ENCODE assay signal across 27 cellular contexts in the genomic region with DNA sequence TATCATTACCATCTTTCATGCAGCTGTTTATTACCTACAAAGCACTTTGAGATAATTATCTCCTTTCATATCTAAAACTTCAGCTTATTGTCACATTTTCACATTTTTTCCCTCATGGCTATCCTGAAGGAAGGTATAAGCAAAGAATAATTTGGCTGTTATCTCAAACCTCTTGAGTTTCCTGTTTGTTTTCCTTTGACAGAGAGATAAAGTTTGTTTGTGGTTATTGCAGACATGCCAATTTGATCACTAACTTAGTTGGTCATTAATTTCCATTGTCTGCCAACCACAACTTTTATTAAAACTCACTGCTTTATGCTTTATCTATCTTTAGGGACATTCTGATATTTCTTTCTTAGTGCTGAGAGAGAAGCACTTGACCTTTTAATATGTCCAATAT.
DNase-seq lines count a peak whose midpoint lies in the region; ATAC-seq, FAIRE-seq and TF ChIP-seq lines count a peak whose summit lies in the region.
"Had no signal": no experiment of that assay in that cellular context is flagged by ENCODE, and none has a peak within 500 bp of the region (broad histone marks: within the 10 kb centered on the region; RNA-seq: fewer than 3 reads in every experiment).

No MANE protein-coding gene starts in this region.

- H3K36me3 ChIP-seq in right lobe of liver (no peaks in the 10 kb centered on the region), HepG2 (replicated peaks in 1 of 2; ENCODE audit: control insufficient read depth in 1 of 2, insufficient read depth in 2 of 2, low read length in 2 of 2) (no peaks in the 10 kb centered on the region), SJCRH30 (no peaks in the 10 kb centered on the region)
- H3K36me3 ChIP-seq: BE2C; BLaER1 treated with 17β-estradiol and CSF1 and Interleukin-3, amounts not matched to agents 10 nM and 100 nM had no signal

- H3K27me3 ChIP-seq in right lobe of liver (peaks cover 4 to 12% of the 10 kb centered on the region in 2 donors), HepG2 (ENCODE audit: control insufficient read depth in 1 of 2, insufficient read depth in 2 of 2, low read length in 2 of 2) (no peaks in the 10 kb centered on the region), SJCRH30 (no peaks in the 10 kb centered on the region), H9 (ENCODE audit: insufficient read depth, low read length) (no peaks in the 10 kb centered on the region)
- H3K27me3 ChIP-seq: BE2C had no signal

- no peaks in the 10 kb centered on the region for H3K79me1 ChIP-seq in H9 (ENCODE audit: insufficient read depth, low read depth, low read length, poor library complexity, severe bottlenecking)

- H2BK15ac ChIP-seq in H9 (ENCODE audit: low read depth, low read length), result no peak overlapping the region

- H4K20me1 ChIP-seq in HepG2 (ENCODE audit: insufficient read depth, low read length) (no peaks in the 10 kb centered on the region), H9 (ENCODE audit: control insufficient read depth, insufficient read depth, insufficient read length) (no peaks in the 10 kb centered on the region)
- H4K20me1 ChIP-seq: BLaER1 treated with 17β-estradiol and CSF1 and Interleukin-3, amounts not matched to agents 10 nM and 100 nM had no signal

- H3K4ac ChIP-seq in H9 (ENCODE audit: low read depth, low read length), result no peak overlapping the region

- H3K4me3 ChIP-seq in right lobe of liver, result no peak overlapping the region
- no peak overlapping the region for H3K4me3 ChIP-seq in HepG2 (replicated peaks in 1 of 3; ENCODE audit: insufficient read depth in 1 of 3, low read depth in 2 of 3, low read length in 3 of 3)
- H3K4me3 ChIP-seq in SJCRH30, result no peak overlapping the region
- H3K4me3 ChIP-seq: BLaER1 treated with 17β-estradiol and CSF1 and Interleukin-3, amounts not matched to agents 10 nM and 100 nM had no signal

- no peak overlapping the region for H2BK12ac ChIP-seq in H9 (ENCODE audit: insufficient read length, low read depth, low read length)

- no peaks in the 10 kb centered on the region for H3K23me2 ChIP-seq in H9 (ENCODE audit: insufficient read length, low read depth, low read length, poor library complexity, severe bottlenecking)

- no peak overlapping the region for H3T11ph ChIP-seq in H9 (ENCODE audit: low read length)

- TF ChIP-seq EP300 in HepG2 (IDR thresholded peaks at IDR 0.05; ENCODE audit: low read depth in 2 of 2, low read length in 2 of 2) (no peak), HepG2 (CRISPR knock-in tag; IDR thresholded peaks at IDR 0.05; ENCODE audit: borderline replicate concordance) (no peak)

- H3K4me2 ChIP-seq in HepG2 (ENCODE audit: low read depth, low read length) (no peak overlapping the region), H9 (ENCODE audit: insufficient read depth, insufficient read length, low read length) (no peak overlapping the region)
- H3K4me2 ChIP-seq: BLaER1 treated with 17β-estradiol and CSF1 and Interleukin-3, amounts not matched to agents 10 nM and 100 nM had no signal

- H4K91ac ChIP-seq in H9 (ENCODE audit: insufficient read length, low read depth, low read length), result no peak overlapping the region

- BruUV-seq in HepG2 (replicated peaks; lab: Mats Ljungman, UMichigan), result no TSS peak

- H2BK5ac ChIP-seq in H9 (ENCODE audit: insufficient read length, low read length), result no peak overlapping the region

- TF ChIP-seq RAD21 in HepG2 (CRISPR knock-in tag; IDR thresholded peaks at IDR 0.05), result no peak

- H3K4me1 Mint-ChIP-seq in H9, result no peaks in the 10 kb centered on the region; a peak in 1 of 4 replicates
- H3K4me1 Mint-ChIP-seq: CD14-positive monocyte had no signal

- no peak overlapping the region for H3K56ac ChIP-seq in H9 (ENCODE audit: insufficient read length, low read depth, low read length)

- ATAC-seq in right lobe of liver, result peak in 3 of 4 donors; percentile 24 to 59 (median 57)
- no peak for ATAC-seq in HepG2
- peak; percentile 22 for ATAC-seq in left lobe of liver

- no peak overlapping the region for H3K4me3 Mint-ChIP-seq in H9
- H3K4me3 Mint-ChIP-seq: CD14-positive monocyte; CD4-positive, alpha-beta T cell; CD8-positive, alpha-beta memory T cell had no signal

- no peaks in the 10 kb centered on the region for H3K79me2 ChIP-seq in HepG2 (ENCODE audit: insufficient read depth, low read length)
- H3K79me2 ChIP-seq in H9 (ENCODE audit: insufficient read depth, low read length), result no peaks in the 10 kb centered on the region

- CTCF ChIA-PET in HepG2 (lab: Yijun Ruan, JAX; ENCODE audit: low intra/inter-chr PET ratio, low total read pairs), result no interaction called here

- H3K9me3 ChIP-seq in right lobe of liver, result no peaks in the 10 kb centered on the region
- H3K9me3 ChIP-seq in HepG2 (ENCODE audit: low read length), result no peaks in the 10 kb centered on the region
- no peaks in the 10 kb centered on the region for H3K9me3 ChIP-seq in SJCRH30 (replicated peaks)
- no peaks in the 10 kb centered on the region for H3K9me3 ChIP-seq in H9 (ENCODE audit: control insufficient read depth, low read depth, low read length)
- H3K9me3 ChIP-seq: BE2C; BLaER1 treated with 17β-estradiol and CSF1 and Interleukin-3, amounts not matched to agents 10 nM and 100 nM had no signal

- peaks cover 40 to 59% of the 10 kb centered on the region in 2 experiments for H3K9me3 Mint-ChIP-seq in H9
- H3K9me3 Mint-ChIP-seq: CD4-positive, alpha-beta T cell had no signal

- no peaks in the 10 kb centered on the region for H3K27me3 Mint-ChIP-seq in H9 (ENCODE audit: low read depth)
- H3K27me3 Mint-ChIP-seq: CD4-positive, alpha-beta T cell; CD8-positive, alpha-beta memory T cell had no signal

- in situ Hi-C loops in HepG2 (cut with HindIII; ENCODE audit: extremely low pct_ligation_motif_present, low pct_unique_long_range_greater_than_20kb), result no loop called here

- H3K36me3 Mint-ChIP-seq in H9 (ENCODE audit: insufficient read depth in 1 of 3, low read depth in 3 of 3), result no peaks in the 10 kb centered on the region; a peak in 1 of 7 replicates
- H3K36me3 Mint-ChIP-seq: CD14-positive monocyte; CD8-positive, alpha-beta memory T cell had no signal

- H4K8ac ChIP-seq in H9 (replicated peaks; ENCODE audit: insufficient read length, low read depth, low read length), result no peak overlapping the region

- H2BK20ac ChIP-seq in H9 (ENCODE audit: low read depth, low read length, poor library complexity, severe bottlenecking), result no peak overlapping the region

- TF ChIP-seq CTCF in right lobe of liver (IDR thresholded peaks at IDR 0.05) (no peak), HepG2 (CRISPR knock-in tag; IDR thresholded peaks at IDR 0.05) (no peak), H9 (conservative IDR thresholded peaks at IDR 0.05) (no peak)

- no peak overlapping the region for H2AFZ ChIP-seq in HepG2 (ENCODE audit: low read length)
- H2AFZ ChIP-seq in H9 (ENCODE audit: low read length), result no peak overlapping the region

- no peak overlapping the region for H2BK120ac ChIP-seq in H9 (ENCODE audit: low read depth, low read length, poor library complexity, severe bottlenecking)

- no peak overlapping the region for H3K27ac Mint-ChIP-seq in H9
- H3K27ac Mint-ChIP-seq: CD14-positive monocyte; CD4-positive, alpha-beta T cell; CD8-positive, alpha-beta memory T cell had no signal

- no peak overlapping the region for H3K14ac ChIP-seq in H9 (ENCODE audit: insufficient read depth, low read length)

- H3K23ac ChIP-seq in H9 (ENCODE audit: insufficient read length, low read depth, low read length), result no peak overlapping the region

- H4K5ac ChIP-seq in H9 (ENCODE audit: insufficient read length, low read depth, low read length), result no peak overlapping the region

- H3K18ac ChIP-seq in H9 (ENCODE audit: insufficient read length, low read depth, low read length), result no peak overlapping the region

- H3K9ac ChIP-seq in HepG2 (ENCODE audit: insufficient read depth, low read depth, low read length), result no peak overlapping the region
- no peak overlapping the region for H3K9ac ChIP-seq in H9 (ENCODE audit: extremely low read depth, insufficient read length, low read length)
- H3K9ac ChIP-seq: BLaER1 treated with 17β-estradiol and CSF1 and Interleukin-3, amounts not matched to agents 10 nM and 100 nM had no signal

- H3K27ac ChIP-seq in right lobe of liver (no peak overlapping the region), HepG2 (ENCODE audit: extremely low read length, insufficient read depth, low read length) (no peak overlapping the region), SJCRH30 (peak overlapping the region; percentile 31), H9 (ENCODE audit: insufficient read length, low read depth, low read length) (no peak overlapping the region)
- H3K27ac ChIP-seq: 22Rv1; BLaER1 treated with 17β-estradiol and CSF1 and Interleukin-3, amounts not matched to agents 10 nM and 100 nM had no signal

- H2AK5ac ChIP-seq in H9 (ENCODE audit: insufficient read length, low read length), result no peak overlapping the region

- intact Hi-C loops in right lobe of liver (cut with DNase I) (no loop called here), HepG2 (cut with micrococcal nuclease; ENCODE audit: unreplicated experiment) (no loop called here)

- no peak for FAIRE-seq in HepG2 (lab: Jason Lieb, UNC)
- FAIRE-seq: A204.1, D721Med, GM12891, GM18507, H54 had no signal

- DNase-seq in right lobe of liver (no peak), HepG2 (ENCODE audit: low spot score) (no peak), SJCRH30 (no peak), left lobe of liver (ENCODE audit: low spot score) (no peak), H9 (no peak), kidney tubule cell (ENCODE audit: low spot score) (no peak), NCI-H1048 (lab: John Stamatoyannopoulos, UW) (no peak)
- DNase-seq in activated T-cell treated with anti-CD3 and anti-CD28 coated beads, Interleukin-2, amount 50 U/mL, for 1 hour, result no peak
- DNase-seq: ACHN; AML-193; BE2C; CD4-positive, alpha-beta T cell; CD8-positive, alpha-beta memory T cell; DMS 273 treated with DMSO at 0.1 percent for 48 hours; DMS79; EL; GDM1; GOT3; HCEC 1CT had no signal

- H3K4me1 ChIP-seq in right lobe of liver, result peaks cover 0 to 26% (median 5%) of the 10 kb centered on the region in 4 donors
- H3K4me1 ChIP-seq in HepG2 (ENCODE audit: insufficient read depth, low read length), result no peaks in the 10 kb centered on the region
- no peaks in the 10 kb centered on the region for H3K4me1 ChIP-seq in SJCRH30
- H3K4me1 ChIP-seq in H9 (ENCODE audit: insufficient read depth, low read length), result no peaks in the 10 kb centered on the region
- H3K4me1 ChIP-seq: BE2C; BLaER1 treated with 17β-estradiol and CSF1 and Interleukin-3, amounts not matched to agents 10 nM and 100 nM had no signal

- TF ChIP-seq POLR2A in right lobe of liver (IDR thresholded peaks at IDR 0.05) (no peak), HepG2 (IDR thresholded peaks at IDR 0.05; ENCODE audit: insufficient read depth in 1 of 2, low read depth in 2 of 2, low read length in 2 of 2) (no peak)

- POLR2A ChIA-PET in HepG2 (lab: Yijun Ruan, JAX), result no interaction called here

TF ChIP-seq in HepG2, 621 proteins besides CTCF, POLR2A, EP300 and RAD21 (continues in another document):
- TF ChIP-seq ZNF75D (CRISPR knock-in tag; IDR thresholded peaks at IDR 0.05; ENCODE audit: borderline replicate concordance), result no peak
